24 cellular contexts compared by ENCODE assay signal in genomic region chr10:68127995-68128394, GRCh38. TPM values are rescaled to one million over a fixed set of nuclear protein-coding genes. Genes with fewer than 3 reads are reported as not detected.
"Had no signal": no experiment of that assay in that cellular context is flagged by ENCODE, and none has a peak within 500 bp of the region (broad histone marks: within the 10 kb centered on the region; RNA-seq: fewer than 3 reads in every experiment).

No MANE protein-coding gene starts in this region.

- H3K27me3 ChIP-seq: dorsolateral prefrontal cortex, gastroesophageal sphincter had no signal

- H3K27me3 Mint-ChIP-seq: activated T-helper 17 cell treated with anti-CD3 and anti-CD28 coated beads, Interleukin-2, amount 50 U/mL, for 72 hours; central memory CD8-positive, alpha-beta T cell had no signal

- H3K4me3 ChIP-seq: dorsolateral prefrontal cortex, gastroesophageal sphincter, mucosa of descending colon had no signal

- H3K9me3 ChIP-seq: gastroesophageal sphincter, mucosa of descending colon had no signal

- ATAC-seq: activated naive CD4-positive, alpha-beta T cell treated with anti-CD3 and anti-CD28 coated beads, Interleukin-2, amount 50 U/mL, for 72 hours; activated T-helper 17 cell treated with anti-CD3 and anti-CD28 coated beads, Interleukin-2, amount 50 U/mL, for 72 hours; effector memory CD8-positive, alpha-beta T cell; esophagus mucosa; gastroesophageal sphincter; mucosa of descending colon; right cardiac atrium; stimulated activated naive CD8-positive, alpha-beta T cell treated with anti-CD3 and anti-CD28 coated beads, Interleukin-15, Interleukin-2, amounts not matched to agents 100 U/mL and 50 U/mL, for 24 hours; WTC11 had no signal

- H3K4me1 Mint-ChIP-seq: activated T-helper 17 cell treated with anti-CD3 and anti-CD28 coated beads, Interleukin-2, amount 50 U/mL, for 72 hours; central memory CD8-positive, alpha-beta T cell; naive B cell; WTC11 had no signal

- H3K36me3 ChIP-seq: gastroesophageal sphincter had no signal

- H3K27ac ChIP-seq: dorsolateral prefrontal cortex, gastroesophageal sphincter had no signal

- H3K27ac Mint-ChIP-seq: activated naive CD4-positive, alpha-beta T cell treated with anti-CD3 and anti-CD28 coated beads, Interleukin-2, amount 50 U/mL, for 72 hours; activated T-helper 17 cell treated with anti-CD3 and anti-CD28 coated beads, Interleukin-2, amount 50 U/mL, for 72 hours; effector memory CD8-positive, alpha-beta T cell; naive B cell; WTC11 had no signal

- H3K4me3 Mint-ChIP-seq: activated T-helper 17 cell treated with anti-CD3 and anti-CD28 coated beads, Interleukin-2, amount 50 U/mL, for 72 hours; central memory CD8-positive, alpha-beta T cell; effector memory CD8-positive, alpha-beta T cell; naive B cell; neural crest cell; WTC11 had no signal

- DNase-seq: activated T-cell treated with anti-CD3 and anti-CD28 coated beads, Interleukin-2, amount 50 U/mL, for 1 hour; dorsolateral prefrontal cortex; effector memory CD8-positive, alpha-beta T cell; head of caudate nucleus; hypothalamus; mesenchymal stem cell; mucosa of descending colon; naive B cell; right cardiac atrium; stimulated activated CD4-positive, alpha-beta T cell treated with anti-CD3 and anti-CD28 coated beads, Interleukin-12 subunit alpha, Interleukin-12 subunit beta, amount 100 ng/mL, for 4 hours; stimulated activated CD4-positive, alpha-beta T cell treated with anti-CD3 and anti-CD28 coated beads, Interleukin-4, amount 100 ng/mL, for 4 hours; stimulated activated naive CD8-positive, alpha-beta T cell treated with anti-CD3 and anti-CD28 coated beads, Interleukin-15, Interleukin-2, amounts not matched to agents 100 U/mL and 50 U/mL, for 24 hours; T-helper 1 cell; T1000 had no signal

- H3K4me1 ChIP-seq: gastroesophageal sphincter had no signal

- H3K36me3 Mint-ChIP-seq: activated naive CD4-positive, alpha-beta T cell treated with anti-CD3 and anti-CD28 coated beads, Interleukin-2, amount 50 U/mL, for 72 hours; naive B cell; WTC11 had no signal

- H3K9me3 Mint-ChIP-seq: activated naive CD4-positive, alpha-beta T cell treated with anti-CD3 and anti-CD28 coated beads, Interleukin-2, amount 50 U/mL, for 72 hours; activated T-helper 17 cell treated with anti-CD3 and anti-CD28 coated beads, Interleukin-2, amount 50 U/mL, for 72 hours; central memory CD8-positive, alpha-beta T cell; effector memory CD8-positive, alpha-beta T cell; naive B cell; neural crest cell; WTC11 had no signal

RNA-seq across cellular contexts. Expression of gene MYPN, which starts 18.7 kb away (rescaled TPM):
- total RNA-seq: activated naive CD4-positive, alpha-beta T cell treated with anti-CD3 and anti-CD28 coated beads, Interleukin-2, amount 50 U/mL, for 72 hours; endothelial cell of umbilical vein; neural crest cell; omental fat pad; subcutaneous adipose tissue; WTC11 had no signal
